12 cellular contexts compared by ENCODE assay signal in the genomic region with DNA sequence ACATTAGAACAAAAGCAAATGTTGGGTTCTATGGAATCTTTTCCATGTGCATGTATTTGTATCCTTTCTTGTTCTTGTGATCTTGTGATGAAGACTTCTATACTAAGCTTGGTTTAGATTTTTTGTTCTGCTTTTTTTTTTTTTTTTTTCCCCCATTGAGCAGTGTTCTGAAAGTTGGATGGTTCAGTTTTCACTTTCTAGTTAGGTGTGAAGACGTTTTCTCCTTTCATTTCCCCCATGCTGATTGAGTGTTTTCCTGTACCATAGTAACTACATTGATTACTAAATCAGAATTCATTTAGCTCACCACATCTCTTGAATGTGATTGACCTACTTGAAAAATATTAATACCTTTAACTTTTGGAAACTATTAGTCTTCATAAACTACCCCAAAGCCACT. TPM values are rescaled to one million over a fixed set of nuclear protein-coding genes. Genes with fewer than 3 reads are reported as not detected.
A peak's percentile ranks its signal among the peaks of the same experiment; 100 is the strongest.
DNase-seq lines count a peak whose midpoint lies in the region; ATAC-seq and TF ChIP-seq lines count a peak whose summit lies in the region.
"Had no signal": no experiment of that assay in that cellular context is flagged by ENCODE, and none has a peak within 500 bp of the region (broad histone marks: within the 10 kb centered on the region; RNA-seq: fewer than 3 reads in every experiment).

No MANE protein-coding gene starts in this region.

- H3K4me3 Mint-ChIP-seq in activated T-helper 2 cell treated with anti-CD3 and anti-CD28 coated beads, Interferon-gamma antibody, Interleukin-2, Interleukin-4, amounts not matched to agents 10 μg/mL and 5 μg/mL and 100 μg/mL, durations not matched to agents 14 hours and 24 hours and 36 hours (ENCODE audit: low read depth), result no peak overlapping the region
- H3K4me3 Mint-ChIP-seq: brain had no signal

- ATAC-seq in GM18508 (IDR thresholded peaks at IDR 0.05; ENCODE audit: insufficient read depth, unreplicated experiment) (peak; percentile 70), GM21381 (IDR thresholded peaks at IDR 0.05; ENCODE audit: unreplicated experiment) (peak; percentile 92), HG03097 (IDR thresholded peaks at IDR 0.05; ENCODE audit: low FRiP score, unreplicated experiment) (peak; percentile 62), left lung (no peak)
- ATAC-seq: left colon had no signal

- no peak overlapping the region for H3K4me3 ChIP-seq in left lung
- H3K4me3 ChIP-seq in adrenal gland, result no peak overlapping the region
- H3K4me3 ChIP-seq: stomach had no signal

- DNase-seq in activated T-helper 2 cell treated with anti-CD3 and anti-CD28 coated beads, Interferon-gamma antibody, Interleukin-2, Interleukin-4, amounts not matched to agents 10 μg/mL and 5 μg/mL and 100 μg/mL, durations not matched to agents 14 hours and 24 hours and 36 hours (ENCODE audit: low spot score), result no peak
- no peak for DNase-seq in SKM-1 treated with dmso at 0.1 percent for 144 hours (lab: John Stamatoyannopoulos, UW; ENCODE audit: unreplicated experiment)
- DNase-seq in NK-92 (lab: John Stamatoyannopoulos, UW; ENCODE audit: unreplicated experiment), result no peak
- no peak for DNase-seq in left lung
- no peak for DNase-seq in adrenal gland
- DNase-seq: Kasumi-1, left colon, stomach had no signal

- peaks cover 86% of the 10 kb centered on the region for H3K36me3 Mint-ChIP-seq in activated T-helper 2 cell treated with anti-CD3 and anti-CD28 coated beads, Interferon-gamma antibody, Interleukin-2, Interleukin-4, amounts not matched to agents 10 μg/mL and 5 μg/mL and 100 μg/mL, durations not matched to agents 14 hours and 24 hours and 36 hours (ENCODE audit: low read depth)

- no peaks in the 10 kb centered on the region for H3K4me1 ChIP-seq in left lung
- no peaks in the 10 kb centered on the region for H3K4me1 ChIP-seq in adrenal gland (replicated peaks in 1 of 2)
- H3K4me1 ChIP-seq: stomach had no signal

- peaks cover 19% of the 10 kb centered on the region for H3K4me1 Mint-ChIP-seq in activated T-helper 2 cell treated with anti-CD3 and anti-CD28 coated beads, Interferon-gamma antibody, Interleukin-2, Interleukin-4, amounts not matched to agents 10 μg/mL and 5 μg/mL and 100 μg/mL, durations not matched to agents 14 hours and 24 hours and 36 hours (ENCODE audit: low read depth)
- H3K4me1 Mint-ChIP-seq: brain had no signal

- H3K36me3 ChIP-seq in left lung, result peaks cover 0 to 99% of the 10 kb centered on the region in 2 donors
- H3K36me3 ChIP-seq in adrenal gland (replicated peaks in 1 of 2), result peaks cover 0 to 85% of the 10 kb centered on the region in 2 donors

- no peaks in the 10 kb centered on the region for H3K9me3 ChIP-seq in left lung
- H3K9me3 ChIP-seq in adrenal gland (replicated peaks in 1 of 3), result no peaks in the 10 kb centered on the region
- H3K9me3 ChIP-seq: stomach had no signal

- WGBS in adrenal gland, 4 donors, result 65 to 88% (median 80%) methylated on average over 1 of the region's 1 CpG

- H3K9me3 Mint-ChIP-seq in activated T-helper 2 cell treated with anti-CD3 and anti-CD28 coated beads, Interferon-gamma antibody, Interleukin-2, Interleukin-4, amounts not matched to agents 10 μg/mL and 5 μg/mL and 100 μg/mL, durations not matched to agents 14 hours and 24 hours and 36 hours, result no peaks in the 10 kb centered on the region
- H3K9me3 Mint-ChIP-seq: brain had no signal

- TF ChIP-seq CTCF in left lung (IDR thresholded peaks at IDR 0.05), result no peak
- TF ChIP-seq CTCF in adrenal gland (IDR thresholded peaks at IDR 0.05), result no peak

- no peaks in the 10 kb centered on the region for H3K27me3 ChIP-seq in left lung
- no peaks in the 10 kb centered on the region for H3K27me3 ChIP-seq in adrenal gland
- H3K27me3 ChIP-seq: stomach had no signal

- no peaks in the 10 kb centered on the region for H3K27me3 Mint-ChIP-seq in activated T-helper 2 cell treated with anti-CD3 and anti-CD28 coated beads, Interferon-gamma antibody, Interleukin-2, Interleukin-4, amounts not matched to agents 10 μg/mL and 5 μg/mL and 100 μg/mL, durations not matched to agents 14 hours and 24 hours and 36 hours (ENCODE audit: low read depth)
- H3K27me3 Mint-ChIP-seq: brain had no signal

- intact Hi-C loops in activated T-helper 2 cell treated with anti-CD3 and anti-CD28 coated beads, Interferon-gamma antibody, Interleukin-2, Interleukin-4, amounts not matched to agents 10 μg/mL and 5 μg/mL and 100 μg/mL, durations not matched to agents 14 hours and 24 hours and 36 hours (cut with micrococcal nuclease), result no loop called here
- intact Hi-C loops in left lung (cut with DNase I) (no loop called here), adrenal gland (cut with DNase I) (no loop called here)

- TF ChIP-seq POLR2A in adrenal gland (IDR thresholded peaks at IDR 0.05), result no peak

- peak overlapping the region; percentile 59 for H3K27ac Mint-ChIP-seq in activated T-helper 2 cell treated with anti-CD3 and anti-CD28 coated beads, Interferon-gamma antibody, Interleukin-2, Interleukin-4, amounts not matched to agents 10 μg/mL and 5 μg/mL and 100 μg/mL, durations not matched to agents 14 hours and 24 hours and 36 hours

- H3K27ac ChIP-seq in left lung, result no peak overlapping the region
- no peak overlapping the region for H3K27ac ChIP-seq in adrenal gland
- H3K27ac ChIP-seq: stomach had no signal

RNA-seq across cellular contexts. Expression of a gene that starts 34.1 kb away (rescaled TPM):
- 206 and 211 TPM in 2 replicates for total RNA-seq in activated T-helper 2 cell treated with anti-CD3 and anti-CD28 coated beads, Interferon-gamma antibody, Interleukin-2, Interleukin-4, amounts not matched to agents 10 μg/mL and 5 μg/mL and 100 μg/mL, durations not matched to agents 14 hours and 24 hours and 36 hours
- 10 to 100 TPM; 35.3 to 61.4 TPM for total RNA-seq in left lung
- total RNA-seq in adrenal gland, result 10 to 100 TPM; 19.5 to 70.1 (median 43.2) TPM
- polyA plus RNA-seq in adrenal gland, result 100 to 1,000 TPM in 1 of 3 donors, 10 to 100 TPM in 2; 89.3 to 136 (median 99.7) TPM
